14 cellular contexts compared by ENCODE assay signal in the genomic region with DNA sequence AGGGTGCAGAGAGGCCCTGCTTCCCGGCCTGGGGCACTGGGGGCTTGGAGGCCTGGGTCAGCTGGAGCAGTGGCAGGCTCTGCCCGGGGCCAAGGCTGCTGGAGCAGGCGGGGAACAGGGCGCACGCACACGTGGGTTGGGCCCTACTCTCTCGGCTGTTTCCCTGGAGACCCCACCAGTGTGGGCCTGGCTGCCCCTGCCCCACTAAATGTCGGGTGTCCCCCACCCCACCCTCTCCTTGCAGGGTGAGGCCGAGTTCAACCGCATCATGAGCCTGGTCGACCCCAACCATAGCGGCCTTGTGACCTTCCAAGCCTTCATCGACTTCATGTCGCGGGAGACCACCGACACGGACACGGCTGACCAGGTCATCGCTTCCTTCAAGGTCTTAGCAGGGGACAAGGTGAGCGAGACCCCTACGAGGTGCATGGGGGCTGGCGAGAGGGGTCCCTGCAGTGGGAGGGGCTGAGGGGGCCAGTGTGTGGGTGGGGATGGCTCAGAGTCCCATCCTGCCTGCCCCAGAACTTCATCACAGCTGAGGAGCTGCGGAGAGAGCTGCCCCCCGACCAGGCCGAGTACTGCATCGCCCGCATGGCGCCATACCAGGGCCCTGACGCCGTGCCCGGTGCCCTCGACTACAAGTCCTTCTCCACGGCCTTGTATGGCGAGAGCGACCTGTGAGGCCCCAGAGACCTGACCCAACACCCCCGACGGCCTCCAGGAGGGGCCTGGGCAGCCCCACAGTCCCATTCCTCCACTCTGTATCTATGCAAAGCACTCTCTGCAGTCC. TPM values are rescaled to one million over a fixed set of nuclear protein-coding genes. Genes with fewer than 3 reads are reported as not detected.
DNase-seq lines count a peak whose midpoint lies in the region; ATAC-seq, FAIRE-seq and TF ChIP-seq lines count a peak whose summit lies in the region.
"Had no signal": no experiment of that assay in that cellular context is flagged by ENCODE, and none has a peak within 500 bp of the region (broad histone marks: within the 10 kb centered on the region; RNA-seq: fewer than 3 reads in every experiment).

No MANE protein-coding gene starts in this region.

- peaks cover 5% of the 10 kb centered on the region for H3K4me1 ChIP-seq in GM12878 (ENCODE audit: control insufficient read depth, insufficient read depth, low read length)
- H3K4me1 ChIP-seq in right cardiac atrium (ENCODE audit: control insufficient read depth, insufficient read depth, low read length), result no peaks in the 10 kb centered on the region
- H3K4me1 ChIP-seq in osteoblast (ENCODE audit: insufficient read depth, low read length), result no peaks in the 10 kb centered on the region

- no peak overlapping the region for H3K4me3 ChIP-seq in GM12878
- no peak overlapping the region for H3K4me3 ChIP-seq in right cardiac atrium (ENCODE audit: low read length)
- H3K4me3 ChIP-seq in osteoblast (ENCODE audit: insufficient read depth, low read length), result no peak overlapping the region
- H3K4me3 ChIP-seq: MG63, PC-9 had no signal

- TF ChIP-seq POLR2A in GM12878 (IDR thresholded peaks at IDR 0.05; ENCODE audit: low read depth, low read length), result 0 out of 2 replicates have a peak, but pooled peaks have one; percentile 28

- H3K9me3 ChIP-seq in GM12878 (replicated peaks; ENCODE audit: control insufficient read depth, insufficient read depth, low read length) (no peaks in the 10 kb centered on the region), right cardiac atrium (ENCODE audit: control insufficient read depth, low read length) (no peaks in the 10 kb centered on the region), osteoblast (ENCODE audit: low read depth, low read length) (no peaks in the 10 kb centered on the region)
- H3K9me3 ChIP-seq: MG63 had no signal

- H4K20me1 ChIP-seq in GM12878 (ENCODE audit: control insufficient read depth, insufficient read depth), result no peaks in the 10 kb centered on the region
- H4K20me1 ChIP-seq in osteoblast (ENCODE audit: insufficient read depth, low read length), result peaks cover 11% of the 10 kb centered on the region

- no TSS peak for BruUV-seq in GM12878 (replicated peaks; lab: Mats Ljungman, UMichigan)

- TF ChIP-seq CTCF in 22Rv1 (IDR thresholded peaks at IDR 0.05) (no peak), GM12878 (IDR thresholded peaks at IDR 0.05 in 2 of 3, conservative IDR thresholded peaks at IDR 0.05 in 1 of 3; ENCODE audit: control insufficient read depth in 2 of 3, extremely low read depth in 1 of 3, insufficient read depth in 1 of 3, low read depth in 3 of 3, low read length in 3 of 3) (no peak), osteoblast (IDR thresholded peaks at IDR 0.05; ENCODE audit: extremely low read depth, low read depth, low read length) (no peak)

- POLR2A ChIA-PET in GM12878 (lab: Charles Lee), result no interaction called here

- no peak for TF ChIP-seq RAD21 in GM12878 (IDR thresholded peaks at IDR 0.05; ENCODE audit: insufficient read depth, low read depth, low read length)

- H3K79me2 ChIP-seq in GM12878 (ENCODE audit: control insufficient read depth, insufficient read depth, low read length), result no peaks in the 10 kb centered on the region
- H3K79me2 ChIP-seq in osteoblast (ENCODE audit: insufficient read depth, low read length), result peaks cover 10% of the 10 kb centered on the region

- intact Hi-C loops in GM12878 (cut with micrococcal nuclease; ENCODE audit: unreplicated experiment), result loop anchor here (1.0 kb wide), 1 partner anchor 201 kb away; a partner anchor contains a TSS
- intact Hi-C loops in right cardiac atrium (cut with DNase I), result loop anchor here in 1 of 4 donors (5.0 kb wide), 1 partner anchor 77 kb away; no protein-coding TSS in a partner anchor

- CTCF ChIA-PET in GM12878 (lab: Yijun Ruan, JAX), result interaction anchor here (0.7 to 2.9 kb wide), 4 partner anchors 75 to 199 kb away, joined by 3 to 15 read pairs (median 4); no protein-coding TSS in a partner anchor

- H3K27me3 ChIP-seq in GM12878 (replicated peaks in 1 of 2; ENCODE audit: control insufficient read depth in 2 of 2, insufficient read depth in 2 of 2, low read length in 1 of 2) (no peaks in the 10 kb centered on the region), right cardiac atrium (ENCODE audit: control insufficient read depth, insufficient read depth) (no peaks in the 10 kb centered on the region), osteoblast (ENCODE audit: insufficient read depth, low read length) (no peaks in the 10 kb centered on the region)
- H3K27me3 ChIP-seq: MG63 had no signal

- in situ Hi-C loops in GM12878 (cut with MboI), result no loop called here

- H3K9ac ChIP-seq in GM12878 (ENCODE audit: control insufficient read depth, insufficient read depth, low read length), result no peak overlapping the region

- RAD21 ChIA-PET in GM12878 (lab: Charles Lee; ENCODE audit: unreplicated experiment), result no interaction called here

- no peak overlapping the region for H2AFZ ChIP-seq in GM12878 (ENCODE audit: control insufficient read depth, low read depth, low read length)
- no peak overlapping the region for H2AFZ ChIP-seq in osteoblast (ENCODE audit: low read length)
- H2AFZ ChIP-seq: PC-9 had no signal

- H3K4me2 ChIP-seq in GM12878 (ENCODE audit: control insufficient read depth, insufficient read depth) (no peak overlapping the region), osteoblast (ENCODE audit: insufficient read depth, low read length) (no peak overlapping the region)
- H3K4me2 ChIP-seq: PC-9 had no signal

- no peak for ATAC-seq in GM12878
- ATAC-seq in right cardiac atrium, result peak in 1 of 2 donors; percentile 1
- no peak for ATAC-seq in HG02852 (IDR thresholded peaks at IDR 0.05; ENCODE audit: unreplicated experiment)

- no peak for FAIRE-seq in GM12878 (lab: Jason Lieb, UNC)

- WGBS in GM12878 (ENCODE audit: insufficient coverage, insufficient replicate concordance, low lambda C conversion rate, missing lambda C conversion rate), result 85% methylated on average over 28 of the region's 37 CpGs
- WGBS in right cardiac atrium, result 79% methylated on average over 37 of the region's 37 CpGs

- DNase-seq in GM12878 (ENCODE audit: low read depth, low spot score) (no peak), right cardiac atrium (peak; percentile 28 to 71 (median 59)), osteoblast (ENCODE audit: insufficient read length, low spot score, missing footprints) (peak; percentile 86), NCI-H510A treated with DMSO at 0.1 percent for 48 hours (lab: John Stamatoyannopoulos, UW) (no peak), C1 segment of cervical spinal cord (lab: John Stamatoyannopoulos, UW) (no peak), NCI-H2029 (lab: John Stamatoyannopoulos, UW) (no peak)

- TF ChIP-seq EP300 in GM12878 (IDR thresholded peaks at IDR 0.05; ENCODE audit: borderline replicate concordance in 1 of 2, control insufficient read depth in 1 of 2, low read depth in 2 of 2, low read length in 2 of 2), result no peak

- H3K36me3 ChIP-seq in GM12878 (ENCODE audit: control insufficient read depth in 2 of 2, insufficient read depth in 2 of 2, low read length in 1 of 2), result peaks cover 2 to 32% of the 10 kb centered on the region in 2 experiments; a peak in 3 of 4 replicates
- peaks cover 81% of the 10 kb centered on the region for H3K36me3 ChIP-seq in osteoblast (ENCODE audit: insufficient read depth, low read length)

- SMC1A ChIA-PET in GM12878 (lab: Charles Lee; ENCODE audit: uncharacterized antibody, unreplicated experiment), result interaction anchor here (0.6 kb wide), 2 partner anchors 88 to 202 kb away, joined by 3 read pairs; a partner anchor contains a TSS

- H3K27ac ChIP-seq in 22Rv1 (peak overlapping the region; percentile 77), GM12878 (ENCODE audit: control insufficient read depth, insufficient read depth) (no peak overlapping the region), right cardiac atrium (ENCODE audit: low read length) (no peak overlapping the region), osteoblast (ENCODE audit: low read depth, low read length) (no peak overlapping the region)
- H3K27ac ChIP-seq: PC-9 had no signal

RNA-seq across cellular contexts. Expression of a gene that starts 15.3 kb away (rescaled TPM):
- total RNA-seq in GM12878 (2013; cell fraction: nucleolus; rRNA removed), result 9.3 and 10.9 TPM in 2 replicates
- total RNA-seq in GM12878 (2014; rRNA removed) (2.8 and 4.1 TPM in 2 replicates), GM12878 (2014; rRNA removed; fragmentation: Illumina TruSeq; extraction: Trizol) (1.5 and 1.7 TPM in 2 replicates), GM12878 (2021) (3.0 and 5.1 TPM in 2 replicates), right cardiac atrium (under 1 TPM; 0.22 to 0.85 (median 0.54) TPM), osteoblast (not detected in 2 replicates)
- 4.9 TPM for polyA plus RNA-seq in GM12878 (2011; ENCODE audit: low read depth)
- polyA plus RNA-seq in GM12878 (2011; rRNA removed) (1.7 and 2.0 TPM in 2 replicates), GM12878 (2014; fragmentation: Illumina TruSeq; extraction: Trizol) (2.7 and 3.1 TPM in 2 replicates), GM12878 (2014; fragmentation: Nextera tagmentation; extraction: Ambion mirVana) (1 to 10 TPM; 1.2 to 2.0 TPM), GM12878 (2014; rRNA removed) (4.6 and 7.3 TPM in 2 replicates), GM12878 (2016; fragmentation: Nextera tagmentation; extraction: Ambion mirVana) (1 to 10 TPM in 1 of 2 experiments, under 1 TPM in 1; 0.64 to 1.9 TPM), right cardiac atrium (0.91 TPM)
- 2.8 and 3.4 TPM in 2 replicates for polyA plus RNA-seq in GM12878 (2011; cell fraction: cytosol; rRNA removed)
- 29.8 and 48.9 TPM in 2 replicates for polyA plus RNA-seq in GM12878 (2011; cell fraction: nucleus; rRNA removed)
- polyA plus RNA-seq in GM12878 (2012), result 8.1 and 12.4 TPM in 2 replicates
- 0.51 and 0.62 TPM in 2 replicates for polyA minus RNA-seq in GM12878 (2011; rRNA and poly(A)+ RNA removed)
- not detected in 2 replicates for polyA minus RNA-seq in GM12878 (2011; cell fraction: cytosol; rRNA and poly(A)+ RNA removed)
- polyA minus RNA-seq in GM12878 (2011; cell fraction: nucleus; rRNA and poly(A)+ RNA removed), result 1.7 TPM in 2 replicates
- total RNA-seq: dermis microvascular lymphatic vessel endothelial cell had no signal

RNA-seq across cellular contexts. Expression of a gene that starts 44.4 kb away (rescaled TPM):
- total RNA-seq in GM12878 (2013; cell fraction: nucleolus; rRNA removed), result not detected in 2 replicates
- total RNA-seq in GM12878 (2014; rRNA removed), result not detected in 2 replicates
- total RNA-seq in GM12878 (2014; rRNA removed; fragmentation: Illumina TruSeq; extraction: Trizol), result not detected in 2 replicates
- total RNA-seq in GM12878 (2021), result not detected in 2 replicates
- not detected for polyA plus RNA-seq in GM12878 (2011; ENCODE audit: low read depth)
- polyA plus RNA-seq in GM12878 (2011; rRNA removed), result 0.19 TPM in 1 of 2 replicates, not detected in the other
- polyA plus RNA-seq in GM12878 (2011; cell fraction: cytosol; rRNA removed), result not detected in 2 replicates
- not detected in 2 replicates for polyA plus RNA-seq in GM12878 (2011; cell fraction: nucleus; rRNA removed)
- polyA plus RNA-seq in GM12878 (2012), result not detected in 2 replicates
- polyA plus RNA-seq in GM12878 (2014; fragmentation: Illumina TruSeq; extraction: Trizol), result not detected in 2 replicates
- not detected for polyA plus RNA-seq in GM12878 (2014; fragmentation: Nextera tagmentation; extraction: Ambion mirVana)
- polyA plus RNA-seq in GM12878 (2014; rRNA removed), result not detected in 2 replicates
- polyA plus RNA-seq in GM12878 (2016; fragmentation: Nextera tagmentation; extraction: Ambion mirVana), result not detected
- not detected in 2 replicates for polyA minus RNA-seq in GM12878 (2011; rRNA and poly(A)+ RNA removed)
- not detected in 2 replicates for polyA minus RNA-seq in GM12878 (2011; cell fraction: cytosol; rRNA and poly(A)+ RNA removed)
- not detected in 2 replicates for polyA minus RNA-seq in GM12878 (2011; cell fraction: nucleus; rRNA and poly(A)+ RNA removed)
- 1 to 10 TPM in 1 of 4 donors, under 1 TPM in 1, not detected in 2; 0.79 to 1.1 TPM for total RNA-seq in right cardiac atrium
- polyA plus RNA-seq in right cardiac atrium, result not detected
- not detected in 2 replicates for total RNA-seq in osteoblast
- total RNA-seq: activated CD8-positive, alpha-beta T cell treated with anti-CD3 and anti-CD28 coated beads for 36 hours; activated T-helper 2 cell treated with anti-CD3 and anti-CD28 coated beads, Interferon-gamma antibody, Interleukin-2, Interleukin-4, amounts not matched to agents 10 μg/mL and 5 μg/mL and 100 μg/mL, durations not matched to agents 14 hours and 24 hours and 36 hours; aorta; dermis microvascular lymphatic vessel endothelial cell had no signal
- polyA plus RNA-seq: aorta had no signal

Comparison
In these comparisons a context has a peak if more than half of its experiments do, and no peak if none do; other contexts are left out.
1. DNase-seq: peak in right cardiac atrium (3 of 3) and osteoblast (single experiment); none in GM12878 (single experiment), NCI-H510A treated with DMSO at 0.1 percent for 48 hours (single experiment), C1 segment of cervical spinal cord (0 of 14) and NCI-H2029 (single experiment).